Comparison of ENCODE assay signal across 7 cellular contexts in genomic region chr2:194557993-194558392, GRCh38.
"Had no signal": no experiment of that assay in that cellular context is flagged by ENCODE, and none has a peak within 500 bp of the region (broad histone marks: within the 10 kb centered on the region; RNA-seq: fewer than 3 reads in every experiment).

No MANE protein-coding gene starts in this region.

- DNase-seq: IMR-90, KBM-7 had no signal

- H3K27ac ChIP-seq: HL-60, KMS-11 had no signal

- H3K27me3 Mint-ChIP-seq: IgD-negative memory B cell had no signal

- ATAC-seq: K562 had no signal

- H3K27ac Mint-ChIP-seq: IgD-negative memory B cell had no signal

- H3K4me3 ChIP-seq: K562 had no signal

- H3K4me1 Mint-ChIP-seq: IgD-negative memory B cell had no signal

- H3K4me3 Mint-ChIP-seq: IgD-negative memory B cell had no signal

- H3K36me3 Mint-ChIP-seq: IgD-negative memory B cell had no signal

- H3K9ac ChIP-seq: KMS-11 had no signal

- H3K4me2 ChIP-seq: KMS-11 had no signal

- FAIRE-seq: HTR-8/SVneo, K562 had no signal
